In the genomic region with DNA sequence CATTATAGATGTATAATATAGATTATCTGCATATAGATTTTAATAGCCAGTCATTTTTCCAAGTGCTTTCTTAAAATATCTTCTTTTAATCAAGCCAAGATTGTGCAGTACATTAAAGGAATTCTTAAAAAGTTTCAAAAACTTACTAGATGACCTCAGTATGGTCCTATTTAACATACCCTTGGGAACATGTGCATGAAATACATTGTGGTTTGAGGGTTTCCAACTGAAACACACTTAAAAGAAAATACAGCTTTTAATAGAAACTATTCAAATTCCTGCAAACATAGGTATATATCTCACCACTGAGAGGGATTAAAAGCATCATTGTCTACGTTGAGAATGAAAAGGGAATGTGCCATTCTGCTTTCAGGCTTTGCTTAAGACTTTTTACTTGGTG, we compare ENCODE assay signal across 14 cellular contexts.
"Had no signal": no experiment of that assay in that cellular context is flagged by ENCODE, and none has a peak within 500 bp of the region (broad histone marks: within the 10 kb centered on the region; RNA-seq: fewer than 3 reads in every experiment).

No MANE protein-coding gene starts in this region.

- H3K9me3 ChIP-seq: colonic mucosa, prostate gland, upper lobe of left lung had no signal

- H3K4me3 ChIP-seq: cardiac muscle cell, colonic mucosa, prostate gland, upper lobe of left lung had no signal

- DNase-seq: activated CD4-positive, CD25-positive, alpha-beta regulatory T cell treated with anti-CD3 and anti-CD28 coated beads, Interleukin-2, amount 50 U/mL, for 72 hours; activated naive CD4-positive, alpha-beta T cell; aorta; colonic mucosa; foreskin keratinocyte; left ventricle myocardium superior; mesenchymal stem cell; nucleus accumbens; right cardiac atrium; T-helper 1 cell; T1000 had no signal

- H3K36me3 ChIP-seq: cardiac muscle cell, colonic mucosa, prostate gland, upper lobe of left lung had no signal

- H3K27me3 ChIP-seq: cardiac muscle cell, colonic mucosa, foreskin keratinocyte, upper lobe of left lung had no signal

- H3K4me1 ChIP-seq: colonic mucosa, foreskin keratinocyte, prostate gland, upper lobe of left lung had no signal

- H3K27ac ChIP-seq: cardiac muscle cell, colonic mucosa, foreskin keratinocyte, prostate gland, upper lobe of left lung had no signal

- ATAC-seq: foreskin keratinocyte, right cardiac atrium had no signal
